Comparison of ENCODE assay signal across 13 cellular contexts in the genomic region with DNA sequence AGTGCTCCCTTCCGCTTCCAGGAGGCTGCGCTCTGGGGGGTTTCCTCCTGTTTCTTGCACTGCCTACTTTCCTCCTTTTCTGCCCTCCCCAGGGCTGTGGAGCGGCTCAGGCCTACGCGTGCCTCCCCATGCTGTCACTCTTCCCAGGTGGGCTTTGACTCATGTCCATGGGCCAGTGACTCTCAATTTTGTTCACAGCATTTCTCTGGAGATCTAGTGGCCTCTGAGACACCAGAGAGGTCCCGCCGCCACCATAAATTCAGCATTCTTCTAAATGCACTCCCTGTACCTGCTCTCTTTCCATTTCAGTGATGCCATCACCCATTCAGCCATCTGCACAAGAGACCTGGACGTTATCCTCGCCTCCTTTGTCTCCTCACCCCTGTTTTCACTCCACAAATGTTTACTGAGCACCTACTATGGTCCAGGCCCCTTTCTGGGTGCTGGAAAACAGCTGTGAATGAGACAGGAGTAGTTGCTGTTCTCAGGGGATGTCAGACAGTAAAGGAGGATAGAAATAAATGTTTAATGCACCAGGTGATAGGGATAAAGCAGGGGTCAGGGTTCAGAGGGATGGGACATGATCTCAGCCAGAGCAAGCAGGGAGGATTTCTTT. TPM values are rescaled to one million over a fixed set of nuclear protein-coding genes. Genes with fewer than 3 reads are reported as not detected.
DNase-seq lines count a peak whose midpoint lies in the region; ATAC-seq lines count a peak whose summit lies in the region.
"Had no signal": no experiment of that assay in that cellular context is flagged by ENCODE, and none has a peak within 500 bp of the region (broad histone marks: within the 10 kb centered on the region; RNA-seq: fewer than 3 reads in every experiment).

No MANE protein-coding gene starts in this region.

- peaks cover 46% of the 10 kb centered on the region for H3K4me1 Mint-ChIP-seq in activated naive CD4-positive, alpha-beta T cell treated with anti-CD3 and anti-CD28 coated beads, Interleukin-2, amount 50 U/mL, for 24 hours
- peaks cover 44% of the 10 kb centered on the region for H3K4me1 Mint-ChIP-seq in activated T-helper 2 cell treated with anti-CD3 and anti-CD28 coated beads, Interferon-gamma antibody, Interleukin-2, Interleukin-4, amounts not matched to agents 10 μg/mL and 5 μg/mL and 100 μg/mL, durations not matched to agents 14 hours and 24 hours and 36 hours (ENCODE audit: low read depth)
- H3K4me1 Mint-ChIP-seq in naive B cell, result peaks cover 42 to 62% (median 51%) of the 10 kb centered on the region in 3 donors

- no peaks in the 10 kb centered on the region for H3K9me3 Mint-ChIP-seq in activated naive CD4-positive, alpha-beta T cell treated with anti-CD3 and anti-CD28 coated beads, Interleukin-2, amount 50 U/mL, for 24 hours
- H3K9me3 Mint-ChIP-seq in activated T-helper 2 cell treated with anti-CD3 and anti-CD28 coated beads, Interferon-gamma antibody, Interleukin-2, Interleukin-4, amounts not matched to agents 10 μg/mL and 5 μg/mL and 100 μg/mL, durations not matched to agents 14 hours and 24 hours and 36 hours, result no peaks in the 10 kb centered on the region
- no peaks in the 10 kb centered on the region for H3K9me3 Mint-ChIP-seq in naive B cell

- intact Hi-C loops in activated T-helper 2 cell treated with anti-CD3 and anti-CD28 coated beads, Interferon-gamma antibody, Interleukin-2, Interleukin-4, amounts not matched to agents 10 μg/mL and 5 μg/mL and 100 μg/mL, durations not matched to agents 14 hours and 24 hours and 36 hours (cut with micrococcal nuclease), result no loop called here

- peak overlapping the region; percentile 38 for H3K4me3 Mint-ChIP-seq in activated naive CD4-positive, alpha-beta T cell treated with anti-CD3 and anti-CD28 coated beads, Interleukin-2, amount 50 U/mL, for 24 hours
- peak overlapping the region; percentile 33 for H3K4me3 Mint-ChIP-seq in activated T-helper 2 cell treated with anti-CD3 and anti-CD28 coated beads, Interferon-gamma antibody, Interleukin-2, Interleukin-4, amounts not matched to agents 10 μg/mL and 5 μg/mL and 100 μg/mL, durations not matched to agents 14 hours and 24 hours and 36 hours (ENCODE audit: low read depth)
- H3K4me3 Mint-ChIP-seq in naive B cell, result peak overlapping the region in 7 of 8 donors; percentile 4 to 85 (median 59)

- DNase-seq in activated naive CD4-positive, alpha-beta T cell treated with Interleukin-2 at 50 U/mL for 16 hours, result no peak
- no peak for DNase-seq in activated T-helper 2 cell treated with anti-CD3 and anti-CD28 coated beads, Interferon-gamma antibody, Interleukin-2, Interleukin-4, amounts not matched to agents 10 μg/mL and 5 μg/mL and 100 μg/mL, durations not matched to agents 14 hours and 24 hours and 36 hours (ENCODE audit: low spot score)
- DNase-seq in naive B cell, result no peak
- no peak for DNase-seq in DMS 273 treated with DMSO at 0.1 percent for 48 hours (lab: John Stamatoyannopoulos, UW)
- DNase-seq: DMS53, foreskin melanocyte, testis, WERI-Rb-1 had no signal

- peak overlapping the region; percentile 79 for H3K27ac Mint-ChIP-seq in activated naive CD4-positive, alpha-beta T cell treated with anti-CD3 and anti-CD28 coated beads, Interleukin-2, amount 50 U/mL, for 24 hours
- H3K27ac Mint-ChIP-seq in activated T-helper 2 cell treated with anti-CD3 and anti-CD28 coated beads, Interferon-gamma antibody, Interleukin-2, Interleukin-4, amounts not matched to agents 10 μg/mL and 5 μg/mL and 100 μg/mL, durations not matched to agents 14 hours and 24 hours and 36 hours, result no peak overlapping the region
- H3K27ac Mint-ChIP-seq in naive B cell, result peak overlapping the region in 2 of 6 donors; percentile 3 to 72

- no peaks in the 10 kb centered on the region for H3K27me3 Mint-ChIP-seq in activated naive CD4-positive, alpha-beta T cell treated with anti-CD3 and anti-CD28 coated beads, Interleukin-2, amount 50 U/mL, for 24 hours
- H3K27me3 Mint-ChIP-seq in activated T-helper 2 cell treated with anti-CD3 and anti-CD28 coated beads, Interferon-gamma antibody, Interleukin-2, Interleukin-4, amounts not matched to agents 10 μg/mL and 5 μg/mL and 100 μg/mL, durations not matched to agents 14 hours and 24 hours and 36 hours (ENCODE audit: low read depth), result no peaks in the 10 kb centered on the region
- H3K27me3 Mint-ChIP-seq in naive B cell, result no peaks in the 10 kb centered on the region

- ATAC-seq in naive B cell (ENCODE audit: low read depth in 2 of 2) (no peak), HG03460 (IDR thresholded peaks at IDR 0.05; ENCODE audit: unreplicated experiment) (no peak), GM18867 (IDR thresholded peaks at IDR 0.05; ENCODE audit: unreplicated experiment) (no peak), GM21528 (IDR thresholded peaks at IDR 0.05; ENCODE audit: low FRiP score, unreplicated experiment) (no peak)

- H3K36me3 Mint-ChIP-seq in activated naive CD4-positive, alpha-beta T cell treated with anti-CD3 and anti-CD28 coated beads, Interleukin-2, amount 50 U/mL, for 24 hours, result peaks cover 4% of the 10 kb centered on the region
- H3K36me3 Mint-ChIP-seq in activated T-helper 2 cell treated with anti-CD3 and anti-CD28 coated beads, Interferon-gamma antibody, Interleukin-2, Interleukin-4, amounts not matched to agents 10 μg/mL and 5 μg/mL and 100 μg/mL, durations not matched to agents 14 hours and 24 hours and 36 hours (ENCODE audit: low read depth), result peaks cover 48% of the 10 kb centered on the region
- H3K36me3 Mint-ChIP-seq in naive B cell, result peaks cover 0 to 10% of the 10 kb centered on the region in 2 donors

RNA-seq across cellular contexts. Expression of gene AP1M1, which starts 3.2 kb away (rescaled TPM):
- total RNA-seq in activated T-helper 2 cell treated with anti-CD3 and anti-CD28 coated beads, Interferon-gamma antibody, Interleukin-2, Interleukin-4, amounts not matched to agents 10 μg/mL and 5 μg/mL and 100 μg/mL, durations not matched to agents 14 hours and 24 hours and 36 hours, result 106 and 120 TPM in 2 replicates
- 100 to 1,000 TPM; 121 to 135 (median 122) TPM for polyA plus RNA-seq in naive B cell (ENCODE audit: low read depth in 6 of 6)

RNA-seq across cellular contexts. Expression of gene FAM32A, which starts 15.7 kb away (rescaled TPM):
- 65.6 and 68.6 TPM in 2 replicates for total RNA-seq in activated T-helper 2 cell treated with anti-CD3 and anti-CD28 coated beads, Interferon-gamma antibody, Interleukin-2, Interleukin-4, amounts not matched to agents 10 μg/mL and 5 μg/mL and 100 μg/mL, durations not matched to agents 14 hours and 24 hours and 36 hours
- polyA plus RNA-seq in naive B cell (ENCODE audit: low read depth in 6 of 6), result 100 to 1,000 TPM; 123 to 235 (median 155) TPM

RNA-seq across cellular contexts. Expression of gene CIB3, which starts 27.6 kb away (rescaled TPM):
- total RNA-seq in activated T-helper 2 cell treated with anti-CD3 and anti-CD28 coated beads, Interferon-gamma antibody, Interleukin-2, Interleukin-4, amounts not matched to agents 10 μg/mL and 5 μg/mL and 100 μg/mL, durations not matched to agents 14 hours and 24 hours and 36 hours, result not detected in 2 replicates
- not detected for polyA plus RNA-seq in naive B cell (ENCODE audit: low read depth in 6 of 6)
- total RNA-seq: SJSA1, testis had no signal

RNA-seq across cellular contexts. Expression of gene HSH2D, which starts 57.4 kb away (rescaled TPM):
- 42.3 and 43.5 TPM in 2 replicates for total RNA-seq in activated T-helper 2 cell treated with anti-CD3 and anti-CD28 coated beads, Interferon-gamma antibody, Interleukin-2, Interleukin-4, amounts not matched to agents 10 μg/mL and 5 μg/mL and 100 μg/mL, durations not matched to agents 14 hours and 24 hours and 36 hours
- polyA plus RNA-seq in naive B cell (ENCODE audit: low read depth in 6 of 6), result 10 to 100 TPM; 25.7 to 53.2 (median 40.1) TPM
- total RNA-seq: SJSA1 had no signal
